Comparison of ENCODE assay signal across 8 cellular contexts in genomic region chr3:112519424-112520001, GRCh38. TPM values are rescaled to one million over a fixed set of nuclear protein-coding genes. Genes with fewer than 3 reads are reported as not detected.
A peak's percentile ranks its signal among the peaks of the same experiment; 100 is the strongest.
DNase-seq lines count a peak whose midpoint lies in the region; TF ChIP-seq lines count a peak whose summit lies in the region.

No MANE protein-coding gene starts in this region.

- no peak overlapping the region for H3K4me3 ChIP-seq in HAP-1
- H3K4me3 ChIP-seq in MG63 = no peak overlapping the region
- H3K4me3 ChIP-seq in tibial artery = no peak overlapping the region

- no peak overlapping the region for H3K27ac Mint-ChIP-seq in activated CD4-positive, alpha-beta T cell treated with anti-CD3 and anti-CD28 coated beads, Interleukin-2, amount 10 ng/mL, durations not matched to agents 24 days and 14 days

- H3K4me1 ChIP-seq in HAP-1 (no peaks in the 10 kb centered on the region), tibial artery (no peaks in the 10 kb centered on the region)

- in situ Hi-C loops in HAP-1 (cut with MboI; ENCODE audit: low sequenced_read_pairs) = loop anchor here (10.0 kb wide), 2 partner anchors 185 to 405 kb away; partner anchors contain the start of gene CD200

- peaks cover 11% of the 10 kb centered on the region for H3K36me3 Mint-ChIP-seq in activated CD4-positive, alpha-beta T cell treated with anti-CD3 and anti-CD28 coated beads, Interleukin-2, amount 10 ng/mL, durations not matched to agents 24 days and 14 days (ENCODE audit: low read depth)

- peak; percentile 75 to 86 for TF ChIP-seq CTCF in tibial artery (IDR thresholded peaks at IDR 0.05)

- H3K27me3 ChIP-seq in HAP-1 (ENCODE audit: low read depth) (no peaks in the 10 kb centered on the region), MG63 (no peaks in the 10 kb centered on the region), tibial artery (no peaks in the 10 kb centered on the region)

- intact Hi-C loops in activated CD4-positive, alpha-beta T cell treated with anti-CD3 and anti-CD28 coated beads, Interleukin-2, amount 10 ng/mL, durations not matched to agents 24 days and 14 days (cut with micrococcal nuclease) = loop anchor here (1.0 to 5.0 kb wide), 7 partner anchors 20 to 382 kb away; partner anchors contain the start of gene BTLA
- intact Hi-C loops in tibial artery (cut with DNase I; ENCODE audit: low total_unique reads) = loop anchor here (2.0 to 10.0 kb wide), 2 partner anchors 195 to 225 kb away; partner anchors contain the start of gene SLC9C1

- H3K27me3 Mint-ChIP-seq in activated CD4-positive, alpha-beta T cell treated with anti-CD3 and anti-CD28 coated beads, Interleukin-2, amount 10 ng/mL, durations not matched to agents 24 days and 14 days = no peaks in the 10 kb centered on the region

- H3K9me3 ChIP-seq in HAP-1 (no peaks in the 10 kb centered on the region), MG63 (no peaks in the 10 kb centered on the region), tibial artery (no peaks in the 10 kb centered on the region)

- peaks cover 7% of the 10 kb centered on the region for H3K9me3 Mint-ChIP-seq in activated CD4-positive, alpha-beta T cell treated with anti-CD3 and anti-CD28 coated beads, Interleukin-2, amount 10 ng/mL, durations not matched to agents 24 days and 14 days

- H3K4me3 Mint-ChIP-seq in activated CD4-positive, alpha-beta T cell treated with anti-CD3 and anti-CD28 coated beads, Interleukin-2, amount 10 ng/mL, durations not matched to agents 24 days and 14 days = no peak overlapping the region

- peaks cover 20% of the 10 kb centered on the region for H3K4me1 Mint-ChIP-seq in activated CD4-positive, alpha-beta T cell treated with anti-CD3 and anti-CD28 coated beads, Interleukin-2, amount 10 ng/mL, durations not matched to agents 24 days and 14 days

- no peaks in the 10 kb centered on the region for H3K36me3 ChIP-seq in HAP-1 (replicated peaks)
- H3K36me3 ChIP-seq in MG63 = no peaks in the 10 kb centered on the region
- peaks cover 0 to 5% (median 3%) of the 10 kb centered on the region in 3 donors for H3K36me3 ChIP-seq in tibial artery

- H3K27ac ChIP-seq in tibial artery = no peak overlapping the region

- peak; percentile 83 for DNase-seq in activated CD4-positive, alpha-beta T cell treated with anti-CD3 and anti-CD28 coated beads, Interleukin-2, amount 10 ng/mL, durations not matched to agents 24 days and 14 days
- DNase-seq in activated CD4-positive, alpha-beta T cell treated with anti-CD3 and anti-CD28 coated beads for 48 hours = no peak
- DNase-seq in HAP-1 (ENCODE audit: low spot score in 2 of 2) (peak; percentile 45 to 67), MG63 (peak; percentile 3), RPMI8226 (peak; percentile 63), cerebellum (ENCODE audit: low spot score) (peak; percentile 13), left kidney (ENCODE audit: low read depth, low spot score) (peak; percentile 80), tibial artery (no peak)

RNA-seq across cellular contexts. Expression of gene BTLA, which starts 20.2 kb away (rescaled TPM):
- total RNA-seq in activated CD4-positive, alpha-beta T cell treated with anti-CD3 and anti-CD28 coated beads, Interleukin-2, amount 10 ng/mL, durations not matched to agents 24 days and 14 days = 33.7 and 36.0 TPM in 2 replicates
- not detected in 2 replicates for total RNA-seq in MG63 (2014; rRNA removed; shearing (Covaris generic); ENCODE audit: low replicate concordance)
- 0.45 TPM for total RNA-seq in cerebellum

RNA-seq across cellular contexts. Expression of gene ATG3, which starts 42.2 kb away (rescaled TPM):
- 66.9 and 69.1 TPM in 2 replicates for total RNA-seq in activated CD4-positive, alpha-beta T cell treated with anti-CD3 and anti-CD28 coated beads, Interleukin-2, amount 10 ng/mL, durations not matched to agents 24 days and 14 days
- 49.6 and 60.0 TPM in 2 replicates for total RNA-seq in MG63 (2014; rRNA removed; shearing (Covaris generic); ENCODE audit: low replicate concordance)
- 27.3 TPM for total RNA-seq in cerebellum

RNA-seq across cellular contexts. Expression of gene SLC35A5, which starts 42.3 kb away (rescaled TPM):
- total RNA-seq in activated CD4-positive, alpha-beta T cell treated with anti-CD3 and anti-CD28 coated beads, Interleukin-2, amount 10 ng/mL, durations not matched to agents 24 days and 14 days = 15.5 and 16.3 TPM in 2 replicates
- 22.3 and 80.5 TPM in 2 replicates for total RNA-seq in MG63 (2014; rRNA removed; shearing (Covaris generic); ENCODE audit: low replicate concordance)
- 60.0 TPM for total RNA-seq in cerebellum

Comparison
In these comparisons a context has a peak if more than half of its experiments do, and no peak if none do; other contexts are left out.
1. DNase-seq: peak in activated CD4-positive, alpha-beta T cell treated with anti-CD3 and anti-CD28 coated beads, Interleukin-2, amount 10 ng/mL, durations not matched to agents 24 days and 14 days (single experiment), HAP-1 (2 of 2), MG63 (single experiment), RPMI8226 (single experiment), cerebellum (single experiment) and left kidney (single experiment); none in activated CD4-positive, alpha-beta T cell treated with anti-CD3 and anti-CD28 coated beads for 48 hours (single experiment) and tibial artery (0 of 2).
2. RNA of gene BTLA, which starts 20.2 kb away (total RNA-seq): 33.7 to 36.0 TPM in activated CD4-positive, alpha-beta T cell treated with anti-CD3 and anti-CD28 coated beads, Interleukin-2, amount 10 ng/mL, durations not matched to agents 24 days and 14 days; 0.45 TPM in cerebellum (single experiment) and not detected in MG63; every median in the first group is over 10 times any median in the second.